ENCODE assay signal across 9 cellular contexts in the genomic region with DNA sequence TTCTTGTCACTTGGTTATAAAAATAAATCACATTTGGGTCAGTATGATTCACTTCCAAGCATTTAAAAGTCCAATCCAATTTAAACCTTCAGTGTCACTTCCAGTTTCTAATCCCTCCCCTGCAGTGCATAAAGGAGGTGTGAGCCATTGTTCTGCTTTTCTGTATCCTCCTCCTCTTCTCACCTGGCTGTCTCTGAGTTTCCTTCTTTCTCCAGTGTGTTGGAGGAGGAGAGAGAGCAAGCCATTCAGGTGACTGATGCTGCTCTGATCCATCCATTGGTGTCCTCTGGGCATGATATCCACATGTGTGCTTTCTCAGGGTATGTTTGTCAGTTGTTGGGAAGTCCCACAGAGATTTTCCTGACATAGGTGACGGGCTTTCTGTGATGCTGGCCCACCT. TPM values are rescaled to one million over a fixed set of nuclear protein-coding genes. Genes with fewer than 3 reads are reported as not detected.
A peak's percentile ranks its signal among the peaks of the same experiment; 100 is the strongest.
DNase-seq lines count a peak whose midpoint lies in the region; TF ChIP-seq lines count a peak whose summit lies in the region.
"Had no signal": no experiment of that assay in that cellular context is flagged by ENCODE, and none has a peak within 500 bp of the region (broad histone marks: within the 10 kb centered on the region; RNA-seq: fewer than 3 reads in every experiment).

No MANE protein-coding gene starts in this region.

- peaks cover 29% of the 10 kb centered on the region for H3K4me1 Mint-ChIP-seq in neural crest cell

- peaks cover 24% of the 10 kb centered on the region for H3K36me3 Mint-ChIP-seq in neural crest cell (ENCODE audit: low read depth)

- peak overlapping the region; percentile 91 for H3K4me3 Mint-ChIP-seq in neural crest cell

- H3K9me3 ChIP-seq in MG63 (peaks cover 2% of the 10 kb centered on the region; the same call in 1 of the 2 replicates), colonic mucosa (no peaks in the 10 kb centered on the region)

- peaks cover 9% of the 10 kb centered on the region for H3K4me1 ChIP-seq in colonic mucosa

- peak overlapping the region; percentile 68 for H3K4me3 ChIP-seq in MG63
- H3K4me3 ChIP-seq in colonic mucosa, result no peak overlapping the region

- TF ChIP-seq CTCF in colonic mucosa (IDR thresholded peaks at IDR 0.05), result no peak
- TF ChIP-seq CTCF in neural crest cell (conservative IDR thresholded peaks at IDR 0.05), result no peak

- H3K27me3 ChIP-seq in MG63, result no peaks in the 10 kb centered on the region
- no peaks in the 10 kb centered on the region for H3K27me3 ChIP-seq in colonic mucosa

- peaks cover 29% of the 10 kb centered on the region for H3K36me3 ChIP-seq in MG63
- H3K36me3 ChIP-seq in colonic mucosa, result no peaks in the 10 kb centered on the region

- no peaks in the 10 kb centered on the region for H3K27me3 Mint-ChIP-seq in neural crest cell (ENCODE audit: low read depth)

- DNase-seq in ELF-1 (ENCODE audit: low read depth, low spot score) (peak; percentile 26), MG63 (no peak), colonic mucosa (no peak), neural crest cell (ENCODE audit: low read depth, low spot score) (no peak), cortex of kidney (lab: John Stamatoyannopoulos, UW) (no peak), NCI-H510A (lab: John Stamatoyannopoulos, UW) (no peak), substantia nigra (lab: John Stamatoyannopoulos, UW) (no peak), NCI-H2171 (lab: John Stamatoyannopoulos, UW) (no peak)
- DNase-seq: stimulated activated CD4-positive, alpha-beta T cell treated with anti-CD3 and anti-CD28 coated beads, Interleukin-12 subunit alpha, Interleukin-12 subunit beta, amount 100 ng/mL, for 4 hours had no signal

- intact Hi-C loops in colonic mucosa (cut with DNase I), result loop anchor here (10.0 kb wide), 1 partner anchor 56 kb away; a partner anchor contains a TSS

- peaks cover 10% of the 10 kb centered on the region for H3K9me3 Mint-ChIP-seq in neural crest cell

- H3K27ac Mint-ChIP-seq in neural crest cell (ENCODE audit: unreplicated experiment), result no peak overlapping the region

- H3K9ac ChIP-seq in colonic mucosa (ENCODE audit: low read depth in 2 of 2, low read length in 2 of 2), result peak overlapping the region in 1 of 2 donors; percentile 77

- H3K27ac ChIP-seq in colonic mucosa (peak overlapping the region; percentile 93), substantia nigra (ENCODE audit: low read depth, low read length, poor library complexity, severe bottlenecking) (no peak overlapping the region)

RNA-seq across cellular contexts. Expression of a gene that starts 1.2 kb away (rescaled TPM):
- total RNA-seq in MG63 (2014; rRNA removed; shearing (Covaris generic); ENCODE audit: low replicate concordance), result 22.1 and 47.8 TPM in 2 replicates
- total RNA-seq in colonic mucosa (10 to 100 TPM; 24.5 to 43.8 TPM), neural crest cell (35.1 and 36.2 TPM in 2 replicates)

RNA-seq across cellular contexts. Expression of a gene that starts 37.7 kb away (rescaled TPM):
- total RNA-seq in MG63 (2014; rRNA removed; shearing (Covaris generic); ENCODE audit: low replicate concordance), result 48.7 and 60.4 TPM in 2 replicates
- total RNA-seq in colonic mucosa (10 to 100 TPM; 60.5 to 71.4 TPM), neural crest cell (49.3 and 53.1 TPM in 2 replicates)

RNA-seq across cellular contexts. Expression of a gene that starts 56.1 kb away (rescaled TPM):
- total RNA-seq in MG63 (2014; rRNA removed; shearing (Covaris generic); ENCODE audit: low replicate concordance), result 11.1 and 42.6 TPM in 2 replicates
- total RNA-seq in colonic mucosa (10 to 100 TPM; 38.8 to 44.0 TPM), neural crest cell (58.9 and 63.8 TPM in 2 replicates)
